In genomic region chr1:23825762-23826522, GRCh38 we compare ENCODE assay signal across 8 cellular contexts. TPM values are rescaled to one million over a fixed set of nuclear protein-coding genes. Genes with fewer than 3 reads are reported as not detected.
DNase-seq lines count a peak whose midpoint lies in the region; ATAC-seq and TF ChIP-seq lines count a peak whose summit lies in the region.

No MANE protein-coding gene starts in this region.

- H3K4me2 ChIP-seq in osteoblast (ENCODE audit: insufficient read depth, low read length) = peak overlapping the region; percentile 95

- peak overlapping the region; percentile 99 for H3K4me3 ChIP-seq in osteoblast (ENCODE audit: insufficient read depth, low read length)

- peak; percentile 64 for ATAC-seq in effector memory CD8-positive, alpha-beta T cell (replicated peaks)
- ATAC-seq in GM18870 (IDR thresholded peaks at IDR 0.05; ENCODE audit: unreplicated experiment) = no peak

- H3K4me1 ChIP-seq in osteoblast (ENCODE audit: insufficient read depth, low read length) = peaks cover 4% of the 10 kb centered on the region

- DNase-seq in activated naive CD4-positive, alpha-beta T cell treated with Interleukin-2 at 50 U/mL for 16 hours = peak; percentile 23
- no peak for DNase-seq in activated naive CD4-positive, alpha-beta T cell treated with anti-CD3 and anti-CD28 coated beads, Interleukin-2, amount 50 U/mL, for 16 hours
- peak; percentile 26 for DNase-seq in NCI-H82 (lab: John Stamatoyannopoulos, UW)
- no peak for DNase-seq in effector memory CD8-positive, alpha-beta T cell
- no peak for DNase-seq in osteoblast (ENCODE audit: insufficient read length, low spot score, missing footprints)
- DNase-seq in MV-4-11 (lab: John Stamatoyannopoulos, UW) = no peak
- no peak for DNase-seq in NCI-H1092 treated with DMSO at 0.1 percent for 48 hours (lab: John Stamatoyannopoulos, UW)

- no peaks in the 10 kb centered on the region for H4K20me1 ChIP-seq in osteoblast (ENCODE audit: insufficient read depth, low read length)

- no peaks in the 10 kb centered on the region for H3K27me3 ChIP-seq in osteoblast (ENCODE audit: insufficient read depth, low read length)

- H3K9me3 ChIP-seq in osteoblast (ENCODE audit: low read depth, low read length) = no peaks in the 10 kb centered on the region

- peak overlapping the region; percentile 97 for H3K27ac Mint-ChIP-seq in effector memory CD8-positive, alpha-beta T cell

- H2AFZ ChIP-seq in osteoblast (ENCODE audit: low read length) = peak overlapping the region; percentile 82

- H3K27ac ChIP-seq in osteoblast (ENCODE audit: low read depth, low read length) = peak overlapping the region; percentile 98

- peaks cover 23% of the 10 kb centered on the region for H3K79me2 ChIP-seq in osteoblast (ENCODE audit: insufficient read depth, low read length)

- H3K27me3 Mint-ChIP-seq in effector memory CD8-positive, alpha-beta T cell = no peaks in the 10 kb centered on the region

- H3K4me3 Mint-ChIP-seq in effector memory CD8-positive, alpha-beta T cell = peak overlapping the region; percentile 94 to 95

- peaks cover 5 to 12% of the 10 kb centered on the region in 2 donors for H3K4me1 Mint-ChIP-seq in effector memory CD8-positive, alpha-beta T cell (ENCODE audit: low read depth in 2 of 2)

- peaks cover 10% of the 10 kb centered on the region for H3K36me3 Mint-ChIP-seq in effector memory CD8-positive, alpha-beta T cell (ENCODE audit: insufficient read depth)

- TF ChIP-seq CTCF in osteoblast (IDR thresholded peaks at IDR 0.05; ENCODE audit: extremely low read depth, low read depth, low read length) = no peak

- no peaks in the 10 kb centered on the region for H3K36me3 ChIP-seq in osteoblast (ENCODE audit: insufficient read depth, low read length)

- H3K9me3 Mint-ChIP-seq in effector memory CD8-positive, alpha-beta T cell = no peaks in the 10 kb centered on the region

RNA-seq across cellular contexts. Expression of gene HMGCL, which starts 0.7 kb away (rescaled TPM):
- 36.5 and 39.8 TPM in 2 replicates for total RNA-seq in osteoblast

RNA-seq across cellular contexts. Expression of gene GALE, which starts 25.4 kb away (rescaled TPM):
- 11.8 and 13.4 TPM in 2 replicates for total RNA-seq in osteoblast

RNA-seq across cellular contexts. Expression of gene LYPLA2, which starts 35.0 kb away (rescaled TPM):
- 28.3 and 36.9 TPM in 2 replicates for total RNA-seq in osteoblast

RNA-seq across cellular contexts. Expression of gene FUCA1, which starts 42.1 kb away (rescaled TPM):
- 31.2 and 34.7 TPM in 2 replicates for total RNA-seq in osteoblast

RNA-seq across cellular contexts. Expression of gene PITHD1, which starts 47.7 kb away (rescaled TPM):
- total RNA-seq in osteoblast = 29.8 and 31.1 TPM in 2 replicates

Comparison
In these comparisons a context has a peak if more than half of its experiments do, and no peak if none do; other contexts are left out.
1. DNase-seq: peak in activated naive CD4-positive, alpha-beta T cell treated with Interleukin-2 at 50 U/mL for 16 hours (single experiment) and NCI-H82 (single experiment); none in activated naive CD4-positive, alpha-beta T cell treated with anti-CD3 and anti-CD28 coated beads, Interleukin-2, amount 50 U/mL, for 16 hours (single experiment), effector memory CD8-positive, alpha-beta T cell (0 of 3), osteoblast (single experiment), MV-4-11 (single experiment) and NCI-H1092 treated with DMSO at 0.1 percent for 48 hours (single experiment).